ENCODE assay signal across 7 cellular contexts in the genomic region with DNA sequence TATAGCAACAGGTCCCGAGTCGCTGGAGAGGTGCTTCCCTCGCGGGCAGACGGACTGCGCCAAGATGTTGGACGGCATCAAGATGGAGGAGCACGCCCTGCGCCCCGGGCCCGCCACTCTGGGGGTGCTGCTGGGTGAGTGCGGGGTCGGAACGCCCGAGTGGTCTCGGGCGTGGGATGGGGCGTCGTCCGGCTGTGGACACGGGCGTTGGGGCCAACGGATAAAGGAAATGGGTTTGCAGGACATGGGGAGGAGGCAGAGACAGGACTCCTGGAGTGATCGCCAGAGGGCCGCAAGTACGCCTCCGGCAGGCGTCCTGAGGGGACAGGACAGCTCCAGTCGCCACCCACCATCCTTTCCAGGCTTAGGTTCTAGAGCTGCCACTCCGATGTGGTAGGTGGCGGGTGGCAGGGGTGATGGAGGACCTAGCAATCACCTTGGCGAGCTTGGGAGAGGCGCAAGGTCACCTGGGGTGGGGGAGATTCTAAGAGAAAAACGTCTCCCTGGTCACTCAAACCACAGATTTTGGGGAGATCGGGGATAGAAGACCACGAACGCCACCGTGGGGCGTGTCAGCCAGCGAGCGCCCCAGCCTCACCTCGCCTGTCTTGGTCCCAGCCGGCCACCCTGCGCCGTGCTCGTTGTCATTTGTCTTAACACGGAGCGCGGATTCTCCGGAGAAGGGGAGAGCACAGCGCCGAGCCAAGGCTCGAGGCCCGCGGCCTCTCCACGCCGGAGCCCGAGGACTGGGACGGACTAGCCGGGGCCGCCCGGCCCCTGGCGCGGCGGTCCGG. TPM values are rescaled to one million over a fixed set of nuclear protein-coding genes. Genes with fewer than 3 reads are reported as not detected.
DNase-seq lines count a peak whose midpoint lies in the region; TF ChIP-seq lines count a peak whose summit lies in the region.

No MANE protein-coding gene starts in this region.

- no peak for TF ChIP-seq CTCF in Calu3 (IDR thresholded peaks at IDR 0.05; ENCODE audit: unreplicated experiment)

- H3K4me1 Mint-ChIP-seq in Calu3 (ENCODE audit: low read depth, unreplicated experiment) = peaks cover 8% of the 10 kb centered on the region

- H3K36me3 ChIP-seq in HUES6 (ENCODE audit: control insufficient read depth, insufficient read depth, low read length) = no peaks in the 10 kb centered on the region
- H3K36me3 ChIP-seq in ectodermal cell (ENCODE audit: control insufficient read depth, insufficient read depth, low read length) = no peaks in the 10 kb centered on the region

- H3K27ac Mint-ChIP-seq in Calu3 (ENCODE audit: unreplicated experiment) = no peak overlapping the region

- intact Hi-C loops in Calu3 (cut with micrococcal nuclease; ENCODE audit: unreplicated experiment) = loop anchor here (5.0 kb wide), 1 partner anchor 73 kb away; no protein-coding TSS in a partner anchor
- intact Hi-C loops in posterior vena cava (cut with DNase I) = loop anchor here in 1 of 2 donors (5.0 kb wide), 1 partner anchor 168 kb away; no protein-coding TSS in a partner anchor

- H3K9me3 ChIP-seq in HUES6 (ENCODE audit: control insufficient read depth, insufficient read depth, low read depth, low read length) (no peaks in the 10 kb centered on the region), ectodermal cell (ENCODE audit: control insufficient read depth, low read length) (no peaks in the 10 kb centered on the region)

- H3K27me3 Mint-ChIP-seq in Calu3 (ENCODE audit: unreplicated experiment) = peaks cover 57% of the 10 kb centered on the region

- H3K4me3 Mint-ChIP-seq in Calu3 (ENCODE audit: low read depth, unreplicated experiment) = peak overlapping the region; percentile 41

- 2 to 3% methylated on average over 66 of the region's 66 CpGs for WGBS in ectodermal cell, 2 experiments

- H3K27ac ChIP-seq in HUES6 (ENCODE audit: low read depth, low read length) (no peak overlapping the region), ectodermal cell (ENCODE audit: insufficient read depth, low read depth, low read length, poor library complexity, severe bottlenecking) (no peak overlapping the region), caudate nucleus (ENCODE audit: low read depth, low read length) (no peak overlapping the region)

- DNase-seq in Calu3 (no peak), posterior vena cava (ENCODE audit: low spot score) (peak; percentile 76), medulla oblongata (ENCODE audit: extremely low spot score) (no peak), RKO (ENCODE audit: low spot score) (no peak), caudate nucleus (lab: John Stamatoyannopoulos, UW) (no peak)

- H3K36me3 Mint-ChIP-seq in Calu3 (ENCODE audit: insufficient read depth, unreplicated experiment) = peaks cover 12% of the 10 kb centered on the region

- H3K27me3 ChIP-seq in HUES6 (ENCODE audit: control insufficient read depth, insufficient read depth, low read length) (peaks cover 96% of the 10 kb centered on the region), ectodermal cell (ENCODE audit: control insufficient read depth, insufficient read depth, low read length, poor library complexity, severe bottlenecking) (peaks cover 95% of the 10 kb centered on the region)

- CTCF ChIA-PET in Calu3 (lab: Charles Lee) = interaction anchor here (0.7 kb wide), 1 partner anchor 24 kb away, joined by 3 read pairs; no protein-coding TSS in a partner anchor

- H3K9me3 Mint-ChIP-seq in Calu3 (ENCODE audit: low read depth, unreplicated experiment) = no peaks in the 10 kb centered on the region

- no peak overlapping the region for H3K9ac ChIP-seq in HUES6 (ENCODE audit: low read length)

- peaks cover 67% of the 10 kb centered on the region for H3K4me1 ChIP-seq in HUES6 (ENCODE audit: control insufficient read depth, insufficient read depth, low read length)
- H3K4me1 ChIP-seq in ectodermal cell (ENCODE audit: control insufficient read depth, insufficient read depth, low read length) = peaks cover 59% of the 10 kb centered on the region

- H3K4me3 ChIP-seq in HUES6 (ENCODE audit: low read depth, low read length) (peak overlapping the region; percentile 15), ectodermal cell (ENCODE audit: insufficient read depth, low read depth, low read length) (peak overlapping the region; percentile 43)

- no TSS peak for BruUV-seq in Calu3 (replicated peaks; lab: Mats Ljungman, UMichigan)

RNA-seq across cellular contexts. Expression of a gene that starts 0.9 kb away (rescaled TPM):
- total RNA-seq in Calu3 (2022) (not detected in 2 replicates), posterior vena cava (1 to 10 TPM; 1.4 to 1.6 TPM)
- 15.4 TPM for polyA plus RNA-seq in ectodermal cell (2013, experiment 1 of 4)
- 16.8 TPM for polyA plus RNA-seq in ectodermal cell (2013, experiment 2 of 4)
- 7.1 TPM for polyA plus RNA-seq in ectodermal cell (2013, experiment 3 of 4)
- 9.0 TPM for polyA plus RNA-seq in ectodermal cell (2013, experiment 4 of 4)
